8 cellular contexts compared by ENCODE assay signal in genomic region chr11:70567680-70568503, GRCh38.
DNase-seq lines count a peak whose midpoint lies in the region; ATAC-seq, FAIRE-seq and TF ChIP-seq lines count a peak whose summit lies in the region.

No MANE protein-coding gene starts in this region.

- intact Hi-C loops in pancreas (cut with DNase I): no loop called here

- FAIRE-seq in pancreas (lab: Jason Lieb, UNC): no peak

- no peaks in the 10 kb centered on the region for H3K36me3 ChIP-seq in BLaER1 treated with 17β-estradiol and CSF1 and Interleukin-3, amounts not matched to agents 10 nM and 100 nM
- H3K36me3 ChIP-seq in Peyer's patch (no peaks in the 10 kb centered on the region), pancreas (no peaks in the 10 kb centered on the region), BE2C (no peaks in the 10 kb centered on the region)

- H3K27ac ChIP-seq in BLaER1 treated with 17β-estradiol and CSF1 and Interleukin-3, amounts not matched to agents 10 nM and 100 nM: peak overlapping the region in 5 of 11 experiments; percentile 7 to 42 (median 19); a peak in 5 of 22 replicates
- H3K27ac ChIP-seq in Peyer's patch (peak overlapping the region; percentile 42 to 73 (median 62)), pancreas (no peak overlapping the region)

- H3K4me1 ChIP-seq in BLaER1 treated with 17β-estradiol and CSF1 and Interleukin-3, amounts not matched to agents 10 nM and 100 nM: peaks cover 13 to 21% (median 17%) of the 10 kb centered on the region in 10 experiments
- peaks cover 0 to 17% (median 0%) of the 10 kb centered on the region in 4 donors for H3K4me1 ChIP-seq in Peyer's patch
- H3K4me1 ChIP-seq in pancreas: no peaks in the 10 kb centered on the region
- H3K4me1 ChIP-seq in BE2C: peaks cover 5% of the 10 kb centered on the region

- DNase-seq in Peyer's patch (peak in 2 of 3 donors; percentile 69), fibroblast of the aortic adventitia (ENCODE audit: low read depth) (peak; percentile 32), pancreas (peak in 1 of 6 donors; percentile 18), BE2C (no peak), glomerular visceral epithelial cell (ENCODE audit: extremely low spot score) (no peak), NCI-H1105 (lab: John Stamatoyannopoulos, UW) (no peak)

- H3K27me3 ChIP-seq in BLaER1 treated with 17β-estradiol and CSF1 and Interleukin-3, amounts not matched to agents 10 nM and 100 nM: no peaks in the 10 kb centered on the region
- H3K27me3 ChIP-seq in Peyer's patch (no peaks in the 10 kb centered on the region), pancreas (no peaks in the 10 kb centered on the region), BE2C (no peaks in the 10 kb centered on the region)

- peaks cover 0 to 4% (median 0%) of the 10 kb centered on the region in 11 experiments; a peak in 1 of 22 replicates for H4K20me1 ChIP-seq in BLaER1 treated with 17β-estradiol and CSF1 and Interleukin-3, amounts not matched to agents 10 nM and 100 nM

- TF ChIP-seq CTCF in Peyer's patch (IDR thresholded peaks at IDR 0.05) (no peak), fibroblast of the aortic adventitia (IDR thresholded peaks at IDR 0.05; ENCODE audit: insufficient read depth, low read length) (no peak), pancreas (IDR thresholded peaks at IDR 0.05) (no peak), BE2C (IDR thresholded peaks at IDR 0.05; ENCODE audit: low read depth, low read length) (no peak)

- peak; percentile 27 to 34 for TF ChIP-seq POLR2A in Peyer's patch (IDR thresholded peaks at IDR 0.05)

- peak overlapping the region in 3 of 11 experiments; percentile 29 to 56 (median 42); a peak in 4 of 22 replicates for H3K9ac ChIP-seq in BLaER1 treated with 17β-estradiol and CSF1 and Interleukin-3, amounts not matched to agents 10 nM and 100 nM

- peaks cover 0 to 11% (median 6%) of the 10 kb centered on the region in 11 experiments; a peak in 8 of 22 replicates for H3K9me3 ChIP-seq in BLaER1 treated with 17β-estradiol and CSF1 and Interleukin-3, amounts not matched to agents 10 nM and 100 nM (replicated peaks in 1 of 11)
- H3K9me3 ChIP-seq in Peyer's patch (no peaks in the 10 kb centered on the region), pancreas (no peaks in the 10 kb centered on the region), BE2C (no peaks in the 10 kb centered on the region)

- H3K4me2 ChIP-seq in BLaER1 treated with 17β-estradiol and CSF1 and Interleukin-3, amounts not matched to agents 10 nM and 100 nM: peak overlapping the region; percentile 35 to 90 (median 74)

- ATAC-seq in pancreas (peak in 3 of 4 donors; percentile 29 to 57 (median 57)), GM19324 (IDR thresholded peaks at IDR 0.05; ENCODE audit: low FRiP score, unreplicated experiment) (no peak)

- WGBS in pancreas, 2 donors: 76 to 80% methylated on average over 26 of the region's 26 CpGs

- peak overlapping the region in 7 of 10 experiments; percentile 5 to 53 (median 37); a peak in 8 of 20 replicates for H3K4me3 ChIP-seq in BLaER1 treated with 17β-estradiol and CSF1 and Interleukin-3, amounts not matched to agents 10 nM and 100 nM
- H3K4me3 ChIP-seq in Peyer's patch: peak overlapping the region in 3 of 4 donors; percentile 21 to 45 (median 42)
- peak overlapping the region; percentile 46 for H3K4me3 ChIP-seq in fibroblast of the aortic adventitia (ENCODE audit: low read depth, low read length)
- peak overlapping the region in 1 of 4 donors; percentile 17 for H3K4me3 ChIP-seq in pancreas
- no peak overlapping the region for H3K4me3 ChIP-seq in BE2C (ENCODE audit: low read depth, low read length)

Comparison
In these comparisons a context has a peak if more than half of its experiments do, and no peak if none do; other contexts are left out.
1. H3K27ac ChIP-seq: peak in Peyer's patch (4 of 4); none in pancreas (0 of 4).
2. DNase-seq: peak in Peyer's patch (2 of 3) and fibroblast of the aortic adventitia (single experiment); none in BE2C (single experiment), glomerular visceral epithelial cell (single experiment) and NCI-H1105 (single experiment).